In genomic region chr12:71840226-71840847, GRCh38 we compare ENCODE assay signal across 7 cellular contexts. TPM values are rescaled to one million over a fixed set of nuclear protein-coding genes. Genes with fewer than 3 reads are reported as not detected.
DNase-seq lines count a peak whose midpoint lies in the region; ATAC-seq and TF ChIP-seq lines count a peak whose summit lies in the region.

No MANE protein-coding gene starts in this region.

- no peaks in the 10 kb centered on the region for H3K9me3 Mint-ChIP-seq in activated CD8-positive, alpha-beta T cell treated with anti-CD3 and anti-CD28 coated beads, Interleukin-2, amount 10 ng/mL, durations not matched to agents 7 days and 5 days (ENCODE audit: insufficient read depth)
- no peaks in the 10 kb centered on the region for H3K9me3 Mint-ChIP-seq in progenitor cell of endocrine pancreas (ENCODE audit: low read depth)

- 0 out of 2 replicates have a peak, but pooled peaks cover 6% of the 10 kb centered on the region for H3K9me2 ChIP-seq in Karpas-422 (replicated peaks; ENCODE audit: insufficient read depth, low read length)

- H3K36me3 Mint-ChIP-seq in activated CD8-positive, alpha-beta T cell treated with anti-CD3 and anti-CD28 coated beads, Interleukin-2, amount 10 ng/mL, durations not matched to agents 7 days and 5 days (ENCODE audit: low read depth): peaks cover 12% of the 10 kb centered on the region
- H3K36me3 Mint-ChIP-seq in progenitor cell of endocrine pancreas (ENCODE audit: insufficient read depth): no peaks in the 10 kb centered on the region

- WGBS in gastroesophageal sphincter (ENCODE audit: low coverage in 1 of 2), 2 donors: 0 to 1% methylated on average over 8 to 19 of the region's 20 CpGs

- TF ChIP-seq CTCF in gastroesophageal sphincter (IDR thresholded peaks at IDR 0.05) (no peak), progenitor cell of endocrine pancreas (IDR thresholded peaks at IDR 0.05; ENCODE audit: unreplicated experiment) (no peak)

- no peaks in the 10 kb centered on the region for H4K20me1 ChIP-seq in Karpas-422 (ENCODE audit: insufficient read depth, low read depth, low read length)

- H3K79me2 ChIP-seq in Karpas-422 (ENCODE audit: low read length): peaks cover 57% of the 10 kb centered on the region

- H3K27ac Mint-ChIP-seq in activated CD8-positive, alpha-beta T cell treated with anti-CD3 and anti-CD28 coated beads, Interleukin-2, amount 10 ng/mL, durations not matched to agents 7 days and 5 days: peak overlapping the region; percentile 98
- peak overlapping the region; percentile 98 for H3K27ac Mint-ChIP-seq in progenitor cell of endocrine pancreas

- DNase-seq in Karpas-422 (no peak), progenitor cell of endocrine pancreas (ENCODE audit: low spot score, unreplicated experiment) (no peak)
- peak; percentile 38 for DNase-seq in activated CD8-positive, alpha-beta T cell treated with anti-CD3 and anti-CD28 coated beads, Interleukin-2, amount 10 ng/mL, durations not matched to agents 7 days and 5 days

- ATAC-seq in GM21528 (IDR thresholded peaks at IDR 0.05; ENCODE audit: low FRiP score, unreplicated experiment) (peak; percentile 28), gastroesophageal sphincter (no peak), GM21367 (IDR thresholded peaks at IDR 0.05; ENCODE audit: unreplicated experiment) (no peak)
- peak; percentile 27 for ATAC-seq in activated CD8-positive, alpha-beta T cell treated with anti-CD3 and anti-CD28 coated beads, Interleukin-2, amount 10 ng/mL, durations not matched to agents 7 days and 5 days

- no peaks in the 10 kb centered on the region for H3K27me3 ChIP-seq in Karpas-422 (ENCODE audit: low read length)
- H3K27me3 ChIP-seq in gastroesophageal sphincter: no peaks in the 10 kb centered on the region

- peak overlapping the region; percentile 68 for H2AFZ ChIP-seq in Karpas-422 (ENCODE audit: low read length)

- H3K9me3 ChIP-seq in ES-I3 (ENCODE audit: control insufficient read depth, insufficient read depth, low read length) (no peaks in the 10 kb centered on the region), Karpas-422 (ENCODE audit: low read length) (no peaks in the 10 kb centered on the region), gastroesophageal sphincter (no peaks in the 10 kb centered on the region)

- H3K27me3 Mint-ChIP-seq in activated CD8-positive, alpha-beta T cell treated with anti-CD3 and anti-CD28 coated beads, Interleukin-2, amount 10 ng/mL, durations not matched to agents 7 days and 5 days (ENCODE audit: low read depth): no peaks in the 10 kb centered on the region
- H3K27me3 Mint-ChIP-seq in progenitor cell of endocrine pancreas: peaks cover 8% of the 10 kb centered on the region

- H3K4me3 Mint-ChIP-seq in activated CD8-positive, alpha-beta T cell treated with anti-CD3 and anti-CD28 coated beads, Interleukin-2, amount 10 ng/mL, durations not matched to agents 7 days and 5 days: peak overlapping the region; percentile 95
- H3K4me3 Mint-ChIP-seq in progenitor cell of endocrine pancreas (ENCODE audit: low read depth): peak overlapping the region; percentile 84

- H3K4me1 ChIP-seq in ES-I3 (ENCODE audit: insufficient read depth, low read length): no peaks in the 10 kb centered on the region
- H3K4me1 ChIP-seq in Karpas-422 (ENCODE audit: low read length): peaks cover 49% of the 10 kb centered on the region
- peaks cover 11 to 59% (median 12%) of the 10 kb centered on the region in 3 donors for H3K4me1 ChIP-seq in gastroesophageal sphincter

- TF ChIP-seq POLR2A in gastroesophageal sphincter (IDR thresholded peaks at IDR 0.05): no peak

- peak overlapping the region; percentile 77 for H3K4me2 ChIP-seq in Karpas-422 (ENCODE audit: low read depth, low read length, poor library complexity, severe bottlenecking)

- POLR2A ChIA-PET in activated CD8-positive, alpha-beta T cell treated with anti-CD3 and anti-CD28 coated beads, Interleukin-2, amount 10 ng/mL, durations not matched to agents 7 days and 5 days (lab: Charles Lee): interaction anchor here (1.3 to 4.0 kb wide), 3 partner anchors 10 to 177 kb away, joined by 4 to 21 read pairs (median 11); partner anchors contain the start of genes THAP2 and ZFC3H1

- peak overlapping the region; percentile 83 for H3K4me3 ChIP-seq in Karpas-422 (ENCODE audit: low read length)
- H3K4me3 ChIP-seq in gastroesophageal sphincter: peak overlapping the region; percentile 75 to 80

- H3K4me1 Mint-ChIP-seq in activated CD8-positive, alpha-beta T cell treated with anti-CD3 and anti-CD28 coated beads, Interleukin-2, amount 10 ng/mL, durations not matched to agents 7 days and 5 days (ENCODE audit: low read depth): peaks cover 31% of the 10 kb centered on the region
- H3K4me1 Mint-ChIP-seq in progenitor cell of endocrine pancreas (ENCODE audit: low read depth): peaks cover 12% of the 10 kb centered on the region

- H3K9ac ChIP-seq in ES-I3 (ENCODE audit: low read depth, low read length) (peak overlapping the region; percentile 99), Karpas-422 (ENCODE audit: low read length) (peak overlapping the region; percentile 78)

- CTCF ChIA-PET in activated CD8-positive, alpha-beta T cell treated with anti-CD3 and anti-CD28 coated beads, Interleukin-2, amount 10 ng/mL, durations not matched to agents 7 days and 5 days (lab: Charles Lee): interaction anchor here (1.1 to 3.5 kb wide), 4 partner anchors 9 to 93 kb away, joined by 3 to 24 read pairs (median 4); no protein-coding TSS in a partner anchor

- H3K27ac ChIP-seq in Karpas-422 (ENCODE audit: low read length) (peak overlapping the region; percentile 63), gastroesophageal sphincter (peak overlapping the region; percentile 86 to 98 (median 94))

- TF ChIP-seq EP300 in gastroesophageal sphincter (IDR thresholded peaks at IDR 0.05): no peak

- no peaks in the 10 kb centered on the region for H3K36me3 ChIP-seq in ES-I3 (ENCODE audit: insufficient read depth, low read length)
- no peaks in the 10 kb centered on the region for H3K36me3 ChIP-seq in Karpas-422 (ENCODE audit: insufficient read depth, low read length)
- no peaks in the 10 kb centered on the region for H3K36me3 ChIP-seq in gastroesophageal sphincter

RNA-seq across cellular contexts. Expression of gene TBC1D15, which starts 0.8 kb away (rescaled TPM):
- total RNA-seq in Karpas-422 (2014; rRNA removed; shearing (Covaris generic); ENCODE audit: low replicate concordance): 16.8 and 29.8 TPM in 2 replicates
- 10 to 100 TPM; 38.3 to 38.5 TPM for total RNA-seq in activated CD8-positive, alpha-beta T cell treated with anti-CD3 and anti-CD28 coated beads, Interleukin-2, amount 10 ng/mL, durations not matched to agents 7 days and 5 days
- total RNA-seq in gastroesophageal sphincter (10 to 100 TPM; 20.0 to 45.8 (median 34.1) TPM), progenitor cell of endocrine pancreas (29.1 and 33.2 TPM in 2 replicates)

Comparison
In these comparisons a context has a peak if more than half of its experiments do, and no peak if none do; other contexts are left out.
1. ATAC-seq: peak in GM21528 (single experiment) and activated CD8-positive, alpha-beta T cell treated with anti-CD3 and anti-CD28 coated beads, Interleukin-2, amount 10 ng/mL, durations not matched to agents 7 days and 5 days (single experiment); none in gastroesophageal sphincter (single experiment) and GM21367 (single experiment).